In the genomic region with DNA sequence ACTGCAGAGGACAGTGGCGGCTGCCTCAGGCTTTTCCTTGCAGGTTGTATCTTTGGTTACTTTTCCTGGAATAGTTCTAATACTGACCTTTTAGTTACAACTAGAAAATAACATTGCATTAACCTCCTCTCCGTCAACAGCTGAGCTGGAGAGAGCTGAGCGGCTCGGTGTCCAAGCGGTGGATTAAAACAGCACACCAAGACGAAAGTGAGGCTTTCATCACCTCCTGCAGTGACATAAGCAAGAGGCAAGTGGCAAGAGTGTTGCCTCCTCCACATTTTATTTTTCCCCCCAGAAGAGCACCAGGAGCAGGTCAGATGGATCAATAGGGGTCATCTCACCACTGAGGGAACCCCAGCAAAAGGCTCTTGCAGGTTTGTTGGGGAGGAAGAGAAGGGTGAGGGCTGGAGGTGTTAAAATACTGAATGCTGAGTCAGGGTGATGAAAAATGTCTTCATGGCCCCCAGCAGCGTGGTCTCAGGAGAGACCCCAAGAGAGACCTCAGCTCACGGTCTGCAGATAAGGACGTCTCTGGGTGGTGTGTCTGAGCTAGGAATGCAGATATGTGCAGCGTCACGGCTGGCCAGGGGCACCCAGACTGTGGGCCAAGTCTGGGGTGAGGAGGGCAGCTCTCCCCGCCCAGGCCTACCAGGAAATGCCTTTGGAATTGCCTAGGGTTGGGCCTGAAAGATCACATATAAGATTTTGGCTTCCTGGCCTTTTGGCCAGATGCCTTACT, we compare ENCODE assay signal across 21 cellular contexts. TPM values are rescaled to one million over a fixed set of nuclear protein-coding genes. Genes with fewer than 3 reads are reported as not detected.
A peak's percentile ranks its signal among the peaks of the same experiment; 100 is the strongest.
DNase-seq lines count a peak whose midpoint lies in the region; ATAC-seq and TF ChIP-seq lines count a peak whose summit lies in the region.
"Had no signal": no experiment of that assay in that cellular context is flagged by ENCODE, and none has a peak within 500 bp of the region (broad histone marks: within the 10 kb centered on the region; RNA-seq: fewer than 3 reads in every experiment).

No MANE protein-coding gene starts in this region.

- H3K4me3 ChIP-seq in PC-9 (no peak overlapping the region), retinal pigment epithelial cell (ENCODE audit: low read length) (no peak overlapping the region)
- H3K4me3 ChIP-seq: esophagus muscularis mucosa, HAP-1, skin epidermis had no signal

- TSS peak; percentile 97 for BruUV-seq in PC-9 (replicated peaks; lab: Mats Ljungman, UMichigan)

- no peak for TF ChIP-seq CTCF in PC-9 (conservative IDR thresholded peaks at IDR 0.05)
- no peak for TF ChIP-seq CTCF in retinal pigment epithelial cell (conservative IDR thresholded peaks at IDR 0.05; ENCODE audit: low read depth, low read length)

- CTCF ChIA-PET in PC-9 (lab: Charles Lee): no interaction called here

- DNase-seq in GM03348 (ENCODE audit: low spot score) (peak; percentile 16), PC-9 (peak in 1 of 2 experiments; percentile 77), left ventricle myocardium superior (peak; percentile 34), retinal pigment epithelial cell (ENCODE audit: low read depth) (peak; percentile 9), NCI-H1694 (lab: John Stamatoyannopoulos, UW) (no peak)
- DNase-seq: activated naive CD4-positive, alpha-beta T cell treated with anti-CD3 and anti-CD28 coated beads, Interleukin-2, amount 50 U/mL, for 16 hours; activated T-cell treated with anti-CD3 and anti-CD28 coated beads, Interleukin-2, amount 50 U/mL, for 1 hour; immature natural killer cell; NCI-H1694 treated with DMSO at 0.1 percent for 48 hours; NCI-H446; NK-92 treated with Interleukin-12 subunit alpha and Interleukin-12 subunit beta, amount 100 ng/mL, for 24 hours; nucleus accumbens; stimulated activated CD4-positive, alpha-beta T cell treated with anti-CD3 and anti-CD28 coated beads, Interleukin-4, amount 100 ng/mL, for 4 hours; stimulated activated CD8-positive, alpha-beta memory T cell treated with anti-CD3 and anti-CD28 coated beads, Interleukin-4, amount 100 ng/mL, for 48 hours had no signal

- intact Hi-C loops in PC-9 (cut with micrococcal nuclease; ENCODE audit: unreplicated experiment): loop anchor here (5.0 kb wide), 1 partner anchor 332 kb away; no protein-coding TSS in a partner anchor
- intact Hi-C loops in left ventricle myocardium superior (cut with micrococcal nuclease): no loop called here

- no peaks in the 10 kb centered on the region for H3K27me3 ChIP-seq in PC-9 (ENCODE audit: insufficient read depth, low read depth)
- H3K27me3 ChIP-seq: esophagus muscularis mucosa had no signal

- POLR2A ChIA-PET in PC-9 (lab: Charles Lee; ENCODE audit: unreplicated experiment): interaction anchor here (0.5 to 0.7 kb wide), 2 partner anchors 50 to 216 kb away, joined by 3 to 10 read pairs; partner anchors contain the start of genes CASP3 and PRIMPOL

- no peaks in the 10 kb centered on the region for H3K79me2 ChIP-seq in PC-9 (ENCODE audit: low read depth)

- H3F3A ChIP-seq in PC-9 (ENCODE audit: insufficient read depth, low read depth): 0 out of 2 replicates have a peak, but pooled peaks cover 12% of the 10 kb centered on the region

- no peaks in the 10 kb centered on the region for H4K20me1 ChIP-seq in PC-9 (ENCODE audit: insufficient read depth)

- no peak overlapping the region for H3K4me2 ChIP-seq in PC-9

- no peak overlapping the region for H2AFZ ChIP-seq in PC-9

- no peaks in the 10 kb centered on the region for H3K9me2 ChIP-seq in PC-9 (ENCODE audit: insufficient read depth)

- no peaks in the 10 kb centered on the region for H3K9me3 ChIP-seq in PC-9 (ENCODE audit: insufficient read depth, low read depth)
- H3K9me3 ChIP-seq: HAP-1 had no signal

- ATAC-seq in left ventricle myocardium superior (peak; percentile 52), HG03095 (IDR thresholded peaks at IDR 0.05; ENCODE audit: unreplicated experiment) (no peak), HG02970 (IDR thresholded peaks at IDR 0.05; ENCODE audit: low FRiP score, unreplicated experiment) (no peak)

- H3K4me1 ChIP-seq in PC-9 (replicated peaks; ENCODE audit: insufficient read depth): peaks cover 4% of the 10 kb centered on the region; the same call in 1 of the 2 replicates
- H3K4me1 ChIP-seq: HAP-1 had no signal

- no peaks in the 10 kb centered on the region for H3K36me3 ChIP-seq in PC-9 (ENCODE audit: low read depth)
- H3K36me3 ChIP-seq: esophagus muscularis mucosa, HAP-1 had no signal

- no peak overlapping the region for H3K27ac ChIP-seq in PC-9
- H3K27ac ChIP-seq: C4-2B, esophagus muscularis mucosa, RWPE1, skin epidermis had no signal

RNA-seq across cellular contexts. Expression of gene CASP3, which starts 50.3 kb away (rescaled TPM):
- total RNA-seq in PC-9 (2021) (33.5 and 35.7 TPM in 2 replicates), left ventricle myocardium superior (11.3 TPM)

RNA-seq across cellular contexts. Expression of gene PRIMPOL, which starts 50.6 kb away (rescaled TPM):
- total RNA-seq in PC-9 (2021): 23.2 and 29.5 TPM in 2 replicates
- 11.4 TPM for total RNA-seq in left ventricle myocardium superior
